1 cellular context compared by ENCODE assay signal in genomic region chr7:138032775-138033174, GRCh38.
TF ChIP-seq lines count a peak whose summit lies in the region.

No MANE protein-coding gene starts in this region.

TF ChIP-seq in GM23338, 12 proteins besides CTCF, POLR2A, EP300 and RAD21 (continued from another document):
- TF ChIP-seq, protein P1, sequence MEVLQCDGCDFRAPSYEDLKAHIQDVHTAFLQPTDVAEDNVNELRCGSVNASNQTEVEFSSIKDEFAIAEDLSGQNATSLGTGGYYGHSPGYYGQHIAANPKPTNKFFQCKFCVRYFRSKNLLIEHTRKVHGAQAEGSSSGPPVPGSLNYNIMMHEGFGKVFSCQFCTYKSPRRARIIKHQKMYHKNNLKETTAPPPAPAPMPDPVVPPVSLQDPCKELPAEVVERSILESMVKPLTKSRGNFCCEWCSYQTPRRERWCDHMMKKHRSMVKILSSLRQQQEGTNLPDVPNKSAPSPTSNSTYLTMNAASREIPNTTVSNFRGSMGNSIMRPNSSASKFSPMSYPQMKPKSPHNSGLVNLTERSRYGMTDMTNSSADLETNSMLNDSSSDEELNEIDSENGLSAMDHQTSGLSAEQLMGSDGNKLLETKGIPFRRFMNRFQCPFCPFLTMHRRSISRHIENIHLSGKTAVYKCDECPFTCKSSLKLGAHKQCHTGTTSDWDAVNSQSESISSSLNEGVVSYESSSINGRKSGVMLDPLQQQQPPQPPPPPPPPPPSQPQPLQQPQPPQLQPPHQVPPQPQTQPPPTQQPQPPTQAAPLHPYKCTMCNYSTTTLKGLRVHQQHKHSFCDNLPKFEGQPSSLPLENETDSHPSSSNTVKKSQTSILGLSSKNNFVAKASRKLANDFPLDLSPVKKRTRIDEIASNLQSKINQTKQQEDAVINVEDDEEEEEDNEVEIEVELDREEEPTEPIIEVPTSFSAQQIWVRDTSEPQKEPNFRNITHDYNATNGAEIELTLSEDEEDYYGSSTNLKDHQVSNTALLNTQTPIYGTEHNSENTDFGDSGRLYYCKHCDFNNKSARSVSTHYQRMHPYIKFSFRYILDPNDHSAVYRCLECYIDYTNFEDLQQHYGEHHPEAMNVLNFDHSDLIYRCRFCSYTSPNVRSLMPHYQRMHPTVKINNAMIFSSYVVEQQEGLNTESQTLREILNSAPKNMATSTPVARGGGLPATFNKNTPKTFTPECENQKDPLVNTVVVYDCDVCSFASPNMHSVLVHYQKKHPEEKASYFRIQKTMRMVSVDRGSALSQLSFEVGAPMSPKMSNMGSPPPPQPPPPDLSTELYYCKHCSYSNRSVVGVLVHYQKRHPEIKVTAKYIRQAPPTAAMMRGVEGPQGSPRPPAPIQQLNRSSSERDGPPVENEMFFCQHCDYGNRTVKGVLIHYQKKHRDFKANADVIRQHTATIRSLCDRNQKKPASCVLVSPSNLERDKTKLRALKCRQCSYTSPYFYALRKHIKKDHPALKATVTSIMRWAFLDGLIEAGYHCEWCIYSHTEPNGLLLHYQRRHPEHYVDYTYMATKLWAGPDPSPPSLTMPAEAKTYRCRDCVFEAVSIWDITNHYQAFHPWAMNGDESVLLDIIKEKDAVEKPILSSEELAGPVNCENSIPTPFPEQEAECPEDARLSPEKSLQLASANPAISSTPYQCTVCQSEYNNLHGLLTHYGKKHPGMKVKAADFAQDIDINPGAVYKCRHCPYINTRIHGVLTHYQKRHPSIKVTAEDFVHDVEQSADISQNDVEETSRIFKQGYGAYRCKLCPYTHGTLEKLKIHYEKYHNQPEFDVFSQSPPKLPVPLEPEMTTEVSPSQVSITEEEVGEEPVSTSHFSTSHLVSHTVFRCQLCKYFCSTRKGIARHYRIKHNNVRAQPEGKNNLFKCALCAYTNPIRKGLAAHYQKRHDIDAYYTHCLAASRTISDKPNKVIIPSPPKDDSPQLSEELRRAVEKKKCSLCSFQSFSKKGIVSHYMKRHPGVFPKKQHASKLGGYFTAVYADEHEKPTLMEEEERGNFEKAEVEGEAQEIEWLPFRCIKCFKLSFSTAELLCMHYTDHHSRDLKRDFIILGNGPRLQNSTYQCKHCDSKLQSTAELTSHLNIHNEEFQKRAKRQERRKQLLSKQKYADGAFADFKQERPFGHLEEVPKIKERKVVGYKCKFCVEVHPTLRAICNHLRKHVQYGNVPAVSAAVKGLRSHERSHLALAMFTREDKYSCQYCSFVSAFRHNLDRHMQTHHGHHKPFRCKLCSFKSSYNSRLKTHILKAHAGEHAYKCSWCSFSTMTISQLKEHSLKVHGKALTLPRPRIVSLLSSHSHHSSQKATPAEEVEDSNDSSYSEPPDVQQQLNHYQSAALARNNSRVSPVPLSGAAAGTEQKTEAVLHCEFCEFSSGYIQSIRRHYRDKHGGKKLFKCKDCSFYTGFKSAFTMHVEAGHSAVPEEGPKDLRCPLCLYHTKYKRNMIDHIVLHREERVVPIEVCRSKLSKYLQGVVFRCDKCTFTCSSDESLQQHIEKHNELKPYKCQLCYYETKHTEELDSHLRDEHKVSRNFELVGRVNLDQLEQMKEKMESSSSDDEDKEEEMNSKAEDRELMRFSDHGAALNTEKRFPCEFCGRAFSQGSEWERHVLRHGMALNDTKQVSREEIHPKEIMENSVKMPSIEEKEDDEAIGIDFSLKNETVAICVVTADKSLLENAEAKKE (CRISPR knock-in tag; IDR thresholded peaks at IDR 0.05), result no peak
- no peak for TF ChIP-seq CREB1 (CRISPR knock-in tag; IDR thresholded peaks at IDR 0.05; ENCODE audit: low read depth)
